34 cellular contexts compared by ENCODE assay signal in the genomic region with DNA sequence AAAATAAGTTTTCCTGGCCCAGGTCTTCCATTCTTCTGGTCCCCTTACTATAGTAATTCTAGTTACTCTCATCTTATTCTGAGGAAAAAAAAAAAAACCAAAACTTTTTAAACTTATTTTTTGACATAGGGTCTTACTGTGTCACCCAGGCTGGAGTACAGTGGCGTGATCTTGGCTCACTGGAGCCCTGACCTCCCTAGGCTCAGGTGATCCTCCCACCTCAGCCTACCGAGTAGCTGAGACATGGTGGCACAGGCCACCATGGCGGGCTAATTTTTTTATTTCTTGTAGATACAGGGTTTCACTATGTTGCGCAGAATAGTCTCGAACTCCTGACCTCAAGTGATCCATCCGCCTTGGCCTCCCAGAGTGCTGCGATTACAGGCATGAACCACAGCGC.
"Had no signal": no experiment of that assay in that cellular context is flagged by ENCODE, and none has a peak within 500 bp of the region (broad histone marks: within the 10 kb centered on the region; RNA-seq: fewer than 3 reads in every experiment).

No MANE protein-coding gene starts in this region.

- FAIRE-seq: astrocyte, bronchial epithelial cell, endometrium, endothelial cell of umbilical vein had no signal

- DNase-seq: activated CD4-positive, alpha-beta T cell treated with anti-CD3 and anti-CD28 coated beads for 4 hours; activated CD4-positive, alpha-beta T cell treated with anti-CD3 and anti-CD28 coated beads, Interleukin-2, amount 10 ng/mL, durations not matched to agents 7 days and 5 days; activated CD4-positive, alpha-beta T cell treated with anti-CD3 and anti-CD28 coated beads, Interleukin-2, amount 50 U/mL, for 48 hours; activated CD4-positive, CD25-positive, alpha-beta regulatory T cell; activated CD4-positive, CD25-positive, alpha-beta regulatory T cell treated with anti-CD3 and anti-CD28 coated beads, Interleukin-2, amount 50 U/mL, for 72 hours; activated CD8-positive, alpha-beta memory T cell treated with anti-CD3 and anti-CD28 coated beads for 24 hours; activated CD8-positive, alpha-beta T cell treated with anti-CD3 and anti-CD28 coated beads for 36 hours; activated effector memory CD4-positive, alpha-beta T cell treated with Interleukin-2 at 50 U/mL for 16 hours; activated gamma-delta T cell treated with Interleukin-2 at 50 U/mL for 16 hours; activated naive CD4-positive, alpha-beta T cell treated with anti-CD3 and anti-CD28 coated beads, Interleukin-2, amount 50 U/mL, for 16 hours; activated naive CD4-positive, alpha-beta T cell treated with Interleukin-2 at 50 U/mL for 16 hours; activated T-cell treated with anti-CD3 and anti-CD28 coated beads, Interleukin-2, amount 50 U/mL, for 4 hours; amniotic stem cell; anterior cingulate cortex; brain microvascular endothelial cell; central memory CD4-positive, alpha-beta T cell; cerebellar nuclear complex; colonic mucosa; effector CD8-positive, alpha-beta T cell; esophagus squamous epithelium; foreskin melanocyte; heart right ventricle; T-helper 1 cell; T-helper 17 cell; T1000; WERI-Rb-1 had no signal

- H3K36me3 Mint-ChIP-seq: activated naive CD8-positive, alpha-beta T cell had no signal

- H3K27me3 Mint-ChIP-seq: activated CD4-positive, alpha-beta T cell treated with anti-CD3 and anti-CD28 coated beads, Interleukin-2, amount 10 ng/mL, durations not matched to agents 7 days and 5 days; activated CD8-positive, alpha-beta T cell treated with anti-CD3 and anti-CD28 coated beads for 36 hours; activated naive CD8-positive, alpha-beta T cell; activated T-helper 17 cell treated with anti-CD3 and anti-CD28 coated beads, Interleukin-2, amount 50 U/mL, for 72 hours; T-helper 17 cell had no signal

- H3K27ac Mint-ChIP-seq: activated CD4-positive, alpha-beta T cell treated with anti-CD3 and anti-CD28 coated beads, Interleukin-2, amount 10 ng/mL, durations not matched to agents 7 days and 5 days; activated CD8-positive, alpha-beta T cell treated with anti-CD3 and anti-CD28 coated beads for 36 hours; T-helper 2 cell treated with Interferon-gamma antibody and Interleukin-4, amounts not matched to agents 5 μg/mL and 100 μg/mL, for 36 hours had no signal

- H3K4me1 Mint-ChIP-seq: activated CD4-positive, alpha-beta T cell treated with anti-CD3 and anti-CD28 coated beads, Interleukin-2, amount 10 ng/mL, durations not matched to agents 7 days and 5 days; activated T-helper 17 cell treated with anti-CD3 and anti-CD28 coated beads, Interleukin-2, amount 50 U/mL, for 72 hours had no signal

- H3K9me3 Mint-ChIP-seq: activated CD4-positive, alpha-beta T cell treated with anti-CD3 and anti-CD28 coated beads, Interleukin-2, amount 10 ng/mL, durations not matched to agents 7 days and 5 days; activated CD8-positive, alpha-beta T cell treated with anti-CD3 and anti-CD28 coated beads for 36 hours; activated T-cell treated with anti-CD3 and anti-CD28 coated beads, Interleukin-2, amount 50 U/mL, for 4 hours; activated T-helper 17 cell treated with anti-CD3 and anti-CD28 coated beads, Interleukin-2, amount 50 U/mL, for 72 hours; T-helper 2 cell treated with Interferon-gamma antibody and Interleukin-4, amounts not matched to agents 5 μg/mL and 100 μg/mL, for 36 hours had no signal

- ATAC-seq: activated CD8-positive, alpha-beta T cell treated with anti-CD3 and anti-CD28 coated beads for 36 hours; activated T-cell treated with anti-CD3 and anti-CD28 coated beads, Interleukin-2, amount 50 U/mL, for 4 hours; activated T-helper 17 cell treated with anti-CD3 and anti-CD28 coated beads, Interleukin-2, amount 50 U/mL, for 72 hours; gastroesophageal sphincter; T-helper 17 cell had no signal

- H3K4me3 Mint-ChIP-seq: activated CD4-positive, alpha-beta T cell treated with anti-CD3 and anti-CD28 coated beads, Interleukin-2, amount 10 ng/mL, durations not matched to agents 7 days and 5 days; activated CD8-positive, alpha-beta T cell treated with anti-CD3 and anti-CD28 coated beads for 36 hours; activated naive CD8-positive, alpha-beta T cell; activated T-cell treated with anti-CD3 and anti-CD28 coated beads, Interleukin-2, amount 50 U/mL, for 4 hours; activated T-helper 17 cell treated with anti-CD3 and anti-CD28 coated beads, Interleukin-2, amount 50 U/mL, for 72 hours; T-helper 17 cell; T-helper 2 cell treated with Interferon-gamma antibody and Interleukin-4, amounts not matched to agents 5 μg/mL and 100 μg/mL, for 36 hours had no signal
